8 cellular contexts compared by ENCODE assay signal in the genomic region with DNA sequence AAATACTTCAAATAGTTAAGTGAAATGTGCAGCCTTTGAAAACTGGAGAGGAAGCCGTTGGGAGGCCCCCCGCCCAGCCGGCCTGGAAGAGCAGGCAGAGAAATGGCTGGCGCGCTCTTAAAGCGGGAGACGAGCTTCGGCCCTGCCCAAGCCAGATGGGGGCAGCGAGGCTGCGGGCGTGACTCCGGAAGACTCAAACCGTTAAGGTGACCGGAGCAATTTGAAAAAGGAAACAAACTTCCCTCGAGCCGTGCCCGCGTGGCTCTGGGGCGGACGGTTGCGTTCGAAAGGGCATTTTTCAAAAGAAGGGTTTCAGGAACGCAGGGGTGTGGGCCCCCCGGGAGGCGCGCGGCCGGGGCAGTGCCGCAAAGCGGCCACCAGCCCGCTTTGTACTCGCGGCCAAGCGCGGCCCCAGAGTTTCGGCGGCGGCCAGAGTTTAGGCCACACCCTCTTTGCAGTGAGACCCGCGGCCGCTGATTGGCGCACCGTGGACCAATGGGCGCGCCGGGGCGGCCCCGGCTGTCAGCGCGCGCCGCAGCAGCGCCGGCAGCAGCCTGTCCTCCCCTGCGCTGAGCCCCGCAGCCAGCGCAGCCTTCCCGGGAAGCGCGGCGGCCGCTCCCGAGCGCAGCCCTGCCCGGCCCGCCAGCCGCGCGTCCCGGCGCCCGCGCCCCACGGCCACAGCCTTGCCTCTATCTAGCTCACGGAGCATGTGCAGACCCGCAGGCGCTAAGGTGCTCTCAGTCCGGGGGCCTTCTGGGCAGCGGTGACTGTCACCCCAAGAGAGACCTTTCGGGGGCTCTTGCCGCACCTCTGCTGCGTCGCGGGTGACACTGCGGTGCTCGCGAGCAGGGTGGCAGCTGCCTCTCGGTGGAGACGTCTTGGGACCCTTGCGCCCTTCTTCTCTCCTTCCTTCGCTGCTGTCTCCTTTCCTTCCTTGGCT. TPM values are rescaled to one million over a fixed set of nuclear protein-coding genes. Genes with fewer than 3 reads are reported as not detected.
DNase-seq lines count a peak whose midpoint lies in the region; ATAC-seq and TF ChIP-seq lines count a peak whose summit lies in the region.

A gene with protein sequence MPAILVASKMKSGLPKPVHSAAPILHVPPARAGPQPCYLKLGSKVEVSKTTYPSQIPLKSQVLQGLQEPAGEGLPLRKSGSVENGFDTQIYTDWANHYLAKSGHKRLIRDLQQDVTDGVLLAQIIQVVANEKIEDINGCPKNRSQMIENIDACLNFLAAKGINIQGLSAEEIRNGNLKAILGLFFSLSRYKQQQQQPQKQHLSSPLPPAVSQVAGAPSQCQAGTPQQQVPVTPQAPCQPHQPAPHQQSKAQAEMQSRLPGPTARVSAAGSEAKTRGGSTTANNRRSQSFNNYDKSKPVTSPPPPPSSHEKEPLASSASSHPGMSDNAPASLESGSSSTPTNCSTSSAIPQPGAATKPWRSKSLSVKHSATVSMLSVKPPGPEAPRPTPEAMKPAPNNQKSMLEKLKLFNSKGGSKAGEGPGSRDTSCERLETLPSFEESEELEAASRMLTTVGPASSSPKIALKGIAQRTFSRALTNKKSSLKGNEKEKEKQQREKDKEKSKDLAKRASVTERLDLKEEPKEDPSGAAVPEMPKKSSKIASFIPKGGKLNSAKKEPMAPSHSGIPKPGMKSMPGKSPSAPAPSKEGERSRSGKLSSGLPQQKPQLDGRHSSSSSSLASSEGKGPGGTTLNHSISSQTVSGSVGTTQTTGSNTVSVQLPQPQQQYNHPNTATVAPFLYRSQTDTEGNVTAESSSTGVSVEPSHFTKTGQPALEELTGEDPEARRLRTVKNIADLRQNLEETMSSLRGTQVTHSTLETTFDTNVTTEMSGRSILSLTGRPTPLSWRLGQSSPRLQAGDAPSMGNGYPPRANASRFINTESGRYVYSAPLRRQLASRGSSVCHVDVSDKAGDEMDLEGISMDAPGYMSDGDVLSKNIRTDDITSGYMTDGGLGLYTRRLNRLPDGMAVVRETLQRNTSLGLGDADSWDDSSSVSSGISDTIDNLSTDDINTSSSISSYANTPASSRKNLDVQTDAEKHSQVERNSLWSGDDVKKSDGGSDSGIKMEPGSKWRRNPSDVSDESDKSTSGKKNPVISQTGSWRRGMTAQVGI (N-terminal part only) (plus strand): TSS at position 557 of the 940 bp plus-strand sequence. CDS start 859 bp downstream, outside the sequence.

- H3K27me3 ChIP-seq in AG04450 (ENCODE audit: control insufficient read depth, insufficient read depth, low read length) (no peaks in the 10 kb centered on the region), layer of hippocampus (ENCODE audit: control insufficient read depth, insufficient read depth, low read length) (no peaks in the 10 kb centered on the region)

- peak within 1 kb of the TSS; percentile 99 for H3K27ac ChIP-seq in AG04450 (ENCODE audit: low read depth, low read length)
- H3K27ac ChIP-seq in coronary artery: peak within 1 kb of the TSS; percentile 97 to 98
- peak within 1 kb of the TSS; percentile 92 for H3K27ac ChIP-seq in layer of hippocampus (ENCODE audit: low read depth, low read length)

- POLR2A ChIA-PET in AG04450 (lab: Yijun Ruan, JAX): interaction anchor here (0.9 to 3.0 kb wide), 7 partner anchors 9 to 137 kb away, joined by 3 to 14 read pairs (median 5); no protein-coding TSS in a partner anchor

- DNase-seq in AG04450 (ENCODE audit: low read depth, low spot score) (peak; percentile 70), NCI-H226 (peak; percentile 91), coronary artery (ENCODE audit: low spot score) (peak; percentile 95)
- peak; percentile 62 to 71 for DNase-seq in activated CD4-positive, alpha-beta T cell treated with anti-CD3 and anti-CD28 coated beads for 4 hours
- DNase-seq in stimulated activated CD4-positive, alpha-beta T cell treated with anti-CD3 and anti-CD28 coated beads, Interleukin-1b, Interleukin-23, amount 100 ng/mL, for 1 hour (ENCODE audit: low read depth in 2 of 2): peak; percentile 29 to 47

- TF ChIP-seq CTCF in AG04450 (IDR thresholded peaks at IDR 0.05; ENCODE audit: low read depth, low read length): no peak
- no peak for TF ChIP-seq CTCF in coronary artery (IDR thresholded peaks at IDR 0.05)

- no peaks in the 10 kb centered on the region; the same call in 1 of the 2 replicates for H3K9me3 ChIP-seq in AG04450 (ENCODE audit: control insufficient read depth, insufficient read depth, low read length)

- H3K4me3 ChIP-seq in AG04450 (ENCODE audit: low read depth, low read length) (peak within 1 kb of the TSS; percentile 85), coronary artery (peak within 1 kb of the TSS; percentile 97)

- ATAC-seq in GM19023 (IDR thresholded peaks at IDR 0.05; ENCODE audit: unreplicated experiment): peak; percentile 99
- ATAC-seq in HG03175 (IDR thresholded peaks at IDR 0.05; ENCODE audit: unreplicated experiment): peak; percentile 99

- CTCF ChIA-PET in AG04450 (lab: Charles Lee): interaction anchor here (1.1 to 1.9 kb wide), 7 partner anchors 23 to 205 kb away, joined by 3 to 5 read pairs (median 4); no protein-coding TSS in a partner anchor

RNA-seq across cellular contexts. Expression of the gene that starts here (rescaled TPM):
- 5.1 and 7.2 TPM in 2 replicates for polyA plus RNA-seq in AG04450 (2011; rRNA removed)
- polyA minus RNA-seq in AG04450 (2011; rRNA and poly(A)+ RNA removed): 22.0 and 25.3 TPM in 2 replicates

Comparison
In these comparisons a context has a peak if more than half of its experiments do, and no peak if none do; other contexts are left out.
1. Peak in every context shown above with its lines: DNase-seq, ATAC-seq, H3K4me3 ChIP-seq and H3K27ac ChIP-seq.
2. DNase-seq: peak in every context shown above with its lines; median percentile 95 in coronary artery; 91 in NCI-H226; 70 in AG04450; 66 in activated CD4-positive, alpha-beta T cell treated with anti-CD3 and anti-CD28 coated beads for 4 hours; 38 in stimulated activated CD4-positive, alpha-beta T cell treated with anti-CD3 and anti-CD28 coated beads, Interleukin-1b, Interleukin-23, amount 100 ng/mL, for 1 hour.